In the genomic region with DNA sequence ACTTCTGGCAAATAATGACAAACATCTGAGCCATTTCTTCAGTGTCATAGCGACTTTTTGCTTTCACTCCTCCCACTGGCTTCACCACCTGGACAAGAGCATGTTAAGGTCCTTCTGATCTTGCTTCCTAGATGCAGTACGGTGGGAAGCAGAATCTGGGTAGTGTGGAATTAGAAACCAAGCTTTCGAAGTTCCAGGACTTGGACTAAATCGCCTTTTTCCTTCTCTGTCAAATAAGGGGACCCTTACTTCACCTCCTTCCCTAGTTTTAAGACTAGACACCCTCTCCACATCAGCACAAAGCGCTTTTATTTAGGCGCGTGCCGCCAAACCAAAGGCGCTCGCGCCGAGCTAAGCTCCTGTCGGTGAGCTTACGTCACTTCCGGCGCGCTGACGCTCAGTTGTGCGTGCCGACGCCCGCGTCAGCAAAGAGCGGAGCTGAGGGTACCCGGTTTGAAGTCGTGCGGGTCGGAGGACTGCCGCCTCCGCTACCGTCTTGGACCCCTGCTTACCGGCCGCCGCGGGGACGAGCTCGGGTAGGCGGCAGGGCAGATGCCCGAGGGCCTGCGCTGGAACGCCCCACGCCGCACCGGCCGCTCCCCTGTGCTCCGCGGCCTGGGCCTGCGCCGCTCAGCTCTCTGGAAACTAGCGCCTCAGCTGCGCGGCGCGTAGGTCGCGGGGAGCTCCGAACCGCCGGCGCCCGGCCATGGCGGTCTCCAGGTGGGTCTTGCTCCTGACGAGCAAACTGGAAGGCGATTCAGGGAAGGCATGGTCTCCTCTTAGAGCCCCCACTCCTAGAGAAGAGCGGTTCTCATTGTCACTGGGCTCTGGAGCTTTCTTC, we compare ENCODE assay signal across 8 cellular contexts. TPM values are rescaled to one million over a fixed set of nuclear protein-coding genes. Genes with fewer than 3 reads are reported as not detected.
DNase-seq lines count a peak whose midpoint lies in the region; ATAC-seq and TF ChIP-seq lines count a peak whose summit lies in the region.

A gene (plus strand): TSS at position 400 of the 841 bp plus-strand sequence. CDS start 307 bp downstream, at position 707.

- intact Hi-C loops in IMR-90 (cut with micrococcal nuclease) (no loop called here), esophagus muscularis mucosa (cut with DNase I) (no loop called here)

- H3K9me1 ChIP-seq in IMR-90 (ENCODE audit: insufficient read depth, low read length): no peaks in the 10 kb centered on the region

- peak within 1 kb of the TSS; percentile 97 to 99 for H4K8ac ChIP-seq in IMR-90 (ENCODE audit: low read depth in 2 of 2, low read length in 2 of 2)

- H3K36me3 ChIP-seq in IMR-90 (ENCODE audit: control insufficient read depth, insufficient read depth, low read length) (no peaks in the 10 kb centered on the region), esophagus muscularis mucosa (no peaks in the 10 kb centered on the region), muscle layer of duodenum (ENCODE audit: control insufficient read depth in 1 of 2, insufficient read depth in 2 of 2, low read length in 2 of 2) (peaks cover 0 to 11% of the 10 kb centered on the region in 2 donors)

- CTCF ChIA-PET in IMR-90 (lab: Yijun Ruan, JAX): interaction anchor here (0.6 to 1.3 kb wide), 4 partner anchors 9 to 288 kb away, joined by 3 to 6 read pairs (median 4); no protein-coding TSS in a partner anchor

- H3K4me1 ChIP-seq in IMR-90 (ENCODE audit: control insufficient read depth, insufficient read depth, low read length) (no peaks in the 10 kb centered on the region), esophagus muscularis mucosa (peaks cover 11 to 48% (median 41%) of the 10 kb centered on the region in 4 donors), muscle layer of duodenum (ENCODE audit: control insufficient read depth in 1 of 2, insufficient read depth in 2 of 2, low read length in 2 of 2) (peaks cover 0 to 19% of the 10 kb centered on the region in 2 donors)

- TF ChIP-seq POLR2A in IMR-90 (IDR thresholded peaks at IDR 0.05; ENCODE audit: low read depth, low read length) (peak; percentile 96), esophagus muscularis mucosa (IDR thresholded peaks at IDR 0.05; ENCODE audit: low read depth) (peak; percentile 89)

- POLR2A ChIA-PET in IMR-90 (lab: Charles Lee; ENCODE audit: unreplicated experiment): interaction anchor here (0.5 to 0.7 kb wide), 4 partner anchors 12 to 293 kb away, joined by 3 to 5 read pairs (median 4); no protein-coding TSS in a partner anchor

- H3K14ac ChIP-seq in IMR-90 (replicated peaks; ENCODE audit: low read depth, low read length): peak within 1 kb of the TSS; percentile 100

- peaks cover 9% of the 10 kb centered on the region; the same call in 1 of the 2 replicates for H4K20me1 ChIP-seq in IMR-90 (ENCODE audit: insufficient read depth, low read length)

- H2BK15ac ChIP-seq in IMR-90 (ENCODE audit: low read depth, low read length): peak within 1 kb of the TSS; percentile 54; the same call in 2 of the 3 replicates

- 1% methylated on average over 16 of the region's 65 CpGs; no CpG with 5 or more reads in 1 of the 2 experiments for WGBS in IMR-90 (ENCODE audit: extremely low coverage in 2 of 2, insufficient read length in 1 of 2), 2 experiments
- 0% methylated on average over 25 of the region's 65 CpGs for WGBS in esophagus muscularis mucosa

- H2BK20ac ChIP-seq in IMR-90 (ENCODE audit: low read depth, low read length): peak within 1 kb of the TSS; percentile 36; the same call in 1 of the 2 replicates

- peaks cover 0 to 30% of the 10 kb centered on the region in 2 experiments; a peak in 2 of 4 replicates for H3K79me1 ChIP-seq in IMR-90 (ENCODE audit: low read depth in 1 of 2, low read length in 2 of 2)

- peak; percentile 81 for DNase-seq in DMS153 (lab: John Stamatoyannopoulos, UW)
- peak; percentile 95 for DNase-seq in IMR-90
- DNase-seq in activated T-cell treated with anti-CD3 and anti-CD28 coated beads, Interleukin-2, amount 50 U/mL, for 48 hours: peak; percentile 90 to 94
- peak; percentile 97 for DNase-seq in esophagus muscularis mucosa (ENCODE audit: extremely low spot score)
- peak; percentile 76 to 83 for DNase-seq in stimulated activated CD8-positive, alpha-beta memory T cell treated with anti-CD3 and anti-CD28 coated beads, Interleukin-7, amount 100 ng/mL, for 48 hours (ENCODE audit: extremely low read depth in 1 of 2, low read depth in 1 of 2)

- H2AFZ ChIP-seq in IMR-90 (replicated peaks; ENCODE audit: low read length, poor library complexity): peak within 1 kb of the TSS; percentile 100

- H2AK9ac ChIP-seq in IMR-90 (replicated peaks; ENCODE audit: low read depth, low read length, poor library complexity): peak within 1 kb of the TSS; percentile 89

- H3K9ac ChIP-seq in IMR-90 (ENCODE audit: low read depth, low read length): peak within 1 kb of the TSS; percentile 97

- in situ Hi-C loops in IMR-90 (cut with MboI; ENCODE audit: low sequenced_read_pairs): loop anchor here (25.0 kb wide), 2 partner anchors 536 to 1011 kb away; a partner anchor contains a TSS

- H3K56ac ChIP-seq in IMR-90 (ENCODE audit: extremely low read depth, insufficient read depth, low read length): peak within 1 kb of the TSS; percentile 96

- H3K9me3 ChIP-seq in IMR-90 (ENCODE audit: control insufficient read depth, insufficient read depth, low read length) (peaks cover 4% of the 10 kb centered on the region), esophagus muscularis mucosa (peaks cover 0 to 6% (median 0%) of the 10 kb centered on the region in 4 donors), muscle layer of duodenum (ENCODE audit: control insufficient read depth in 1 of 2, low read length in 2 of 2) (peaks cover 0 to 2% of the 10 kb centered on the region in 2 donors)

- H3K18ac ChIP-seq in IMR-90 (ENCODE audit: low read depth, low read length): peak within 1 kb of the TSS; percentile 35; the same call in 1 of the 2 replicates

- no peak for TF ChIP-seq EP300 in esophagus muscularis mucosa (IDR thresholded peaks at IDR 0.05)

- peak within 1 kb of the TSS; percentile 94 for H4K91ac ChIP-seq in IMR-90 (ENCODE audit: insufficient read depth, low read depth, low read length)

- ATAC-seq in GM21528 (IDR thresholded peaks at IDR 0.05; ENCODE audit: low FRiP score, unreplicated experiment) (peak; percentile 99), IMR-90 (ENCODE audit: low read depth) (peak; percentile 96)

- dilution Hi-C loops in IMR-90 (cut with HindIII; ENCODE audit: low sequenced_read_pairs, unreplicated experiment): no loop called here

- H3K23ac ChIP-seq in IMR-90 (ENCODE audit: low read depth, low read length): peak within 1 kb of the TSS; percentile 99

- H2BK5ac ChIP-seq in IMR-90 (ENCODE audit: low read depth, low read length, poor library complexity, severe bottlenecking): peak within 1 kb of the TSS; percentile 96

- peak within 1 kb of the TSS; percentile 82 for H2BK120ac ChIP-seq in IMR-90 (ENCODE audit: low read depth, low read length)

- no peak for TF ChIP-seq RAD21 in IMR-90 (IDR thresholded peaks at IDR 0.05; ENCODE audit: low read length)

- peak within 1 kb of the TSS; percentile 98 for H4K5ac ChIP-seq in IMR-90 (ENCODE audit: low read depth, low read length)

- peak within 1 kb of the TSS; percentile 92 for H3K4me3 ChIP-seq in IMR-90 (ENCODE audit: insufficient read depth, low read depth, low read length)
- H3K4me3 ChIP-seq in esophagus muscularis mucosa: peak within 1 kb of the TSS; percentile 76 to 86 (median 82)
- H3K4me3 ChIP-seq in muscle layer of duodenum (ENCODE audit: low read depth in 1 of 2, low read length in 2 of 2): peak within 1 kb of the TSS; percentile 76 to 97

- H3K4me2 ChIP-seq in IMR-90 (ENCODE audit: low read depth, low read length): peak within 1 kb of the TSS; percentile 99

- peak within 1 kb of the TSS; percentile 88 for H3K4ac ChIP-seq in IMR-90 (ENCODE audit: low read depth, low read length)

- peak within 1 kb of the TSS; percentile 57 for H2AK5ac ChIP-seq in IMR-90 (ENCODE audit: low read depth, low read length)

- TF ChIP-seq CTCF in IMR-90 (conservative IDR thresholded peaks at IDR 0.05; ENCODE audit: low read depth, low read length): no peak
- TF ChIP-seq CTCF in esophagus muscularis mucosa (IDR thresholded peaks at IDR 0.05): peak in 1 of 3 experiments; percentile 12

- H3K27ac ChIP-seq in IMR-90 (ENCODE audit: insufficient read depth, low read length): peak within 1 kb of the TSS; percentile 93
- peak within 1 kb of the TSS; percentile 91 to 98 (median 96) for H3K27ac ChIP-seq in esophagus muscularis mucosa (replicated peaks in 1 of 4)
- H3K27ac ChIP-seq in muscle layer of duodenum (ENCODE audit: low read length): peak within 1 kb of the TSS; percentile 100

- BruUV-seq in IMR-90 (replicated peaks; lab: Mats Ljungman, UMichigan): no TSS peak

- H3K27me3 ChIP-seq in IMR-90 (ENCODE audit: control insufficient read depth, insufficient read depth, low read length): no peaks in the 10 kb centered on the region
- H3K27me3 ChIP-seq in esophagus muscularis mucosa: no peaks in the 10 kb centered on the region
- H3K27me3 ChIP-seq in muscle layer of duodenum (ENCODE audit: low read depth, low read length): no peaks in the 10 kb centered on the region

TF ChIP-seq in IMR-90, 13 proteins besides CTCF, POLR2A, EP300 and RAD21 (continues in another document):
- TF ChIP-seq MXI1 (IDR thresholded peaks at IDR 0.05; ENCODE audit: borderline replicate concordance, low read depth, low read length) (no peak), RFX5 (IDR thresholded peaks at IDR 0.05; ENCODE audit: low read depth, low read length) (no peak), SMC3 (IDR thresholded peaks at IDR 0.05; ENCODE audit: low read depth, low read length) (no peak), BHLHE40 (IDR thresholded peaks at IDR 0.05; ENCODE audit: low read depth, low read length) (peak; percentile 81)

TF ChIP-seq in PFSK-1, 5 proteins besides CTCF, POLR2A, EP300 and RAD21 (continues in another document):
- TF ChIP-seq FOXP2 (optimal IDR thresholded peaks at IDR 0.05; ENCODE audit: borderline replicate concordance, extremely low read depth, extremely low read length, insufficient read depth) (peak; percentile 89), TAF1 (IDR thresholded peaks at IDR 0.05; ENCODE audit: borderline replicate concordance, insufficient read depth, low read length) (peak; percentile 90)

RNA-seq across cellular contexts. Expression of the gene that starts here (rescaled TPM):
- total RNA-seq in IMR-90 (2012; rRNA removed): 42.3 and 48.0 TPM in 2 replicates
- polyA plus RNA-seq in IMR-90 (2012; rRNA removed): 12.1 and 15.0 TPM in 2 replicates
- 1.0 and 1.3 TPM in 2 replicates for polyA plus RNA-seq in IMR-90 (2012; cell fraction: cytosol; rRNA removed)
- 12.3 and 110 TPM in 2 replicates for polyA plus RNA-seq in IMR-90 (2012; cell fraction: nucleus; rRNA removed; ENCODE audit: low replicate concordance)
- polyA plus RNA-seq in PFSK-1 (2012; ENCODE audit: insufficient read length, low read depth): 12.3 TPM
- 10 to 100 TPM; 20.7 to 48.6 (median 26.1) TPM for total RNA-seq in esophagus muscularis mucosa

Comparison
In these comparisons a context has a peak if more than half of its experiments do, and no peak if none do; other contexts are left out.
1. Peak in every context shown above with its lines: DNase-seq, ATAC-seq, H3K4me3 ChIP-seq and H3K27ac ChIP-seq.